ENCODE assay signal across 9 cellular contexts in the genomic region with DNA sequence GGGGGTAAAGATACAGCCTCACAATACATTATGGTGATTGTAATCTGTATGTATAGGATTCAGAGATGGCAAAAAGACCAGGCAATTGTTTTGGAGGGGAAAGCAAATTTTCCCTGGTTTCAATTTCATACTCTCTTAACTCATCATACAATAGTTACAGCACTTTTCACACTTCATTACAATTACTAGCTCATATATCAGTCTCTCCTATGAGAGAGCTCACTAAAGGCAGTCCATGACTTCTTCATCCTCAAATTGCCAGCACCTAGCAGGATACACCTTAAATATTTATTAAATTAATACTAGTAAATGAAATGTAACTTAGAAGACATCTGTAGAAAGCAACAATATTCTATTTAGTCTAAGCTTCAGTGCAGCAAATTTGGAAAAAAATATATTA. TPM values are rescaled to one million over a fixed set of nuclear protein-coding genes. Genes with fewer than 3 reads are reported as not detected.
DNase-seq lines count a peak whose midpoint lies in the region; ATAC-seq and TF ChIP-seq lines count a peak whose summit lies in the region.
"Had no signal": no experiment of that assay in that cellular context is flagged by ENCODE, and none has a peak within 500 bp of the region (broad histone marks: within the 10 kb centered on the region; RNA-seq: fewer than 3 reads in every experiment).

No MANE protein-coding gene starts in this region.

- peaks cover 0 to 4% of the 10 kb centered on the region in 2 experiments for H3K4me1 ChIP-seq in trophoblast cell (ENCODE audit: control insufficient read depth in 1 of 2, insufficient read depth in 2 of 2, low read length in 2 of 2)
- peaks cover 10% of the 10 kb centered on the region for H3K4me1 ChIP-seq in effector memory CD4-positive, alpha-beta T cell (ENCODE audit: control insufficient read depth, insufficient read depth, low read length, poor library complexity, severe bottlenecking)

- H3K27me3 Mint-ChIP-seq in CD14-positive monocyte (ENCODE audit: low read depth in 3 of 3) (no peaks in the 10 kb centered on the region), HFFc6 (ENCODE audit: insufficient read depth) (no peaks in the 10 kb centered on the region; the same call in none of the 2 replicates)
- H3K27me3 Mint-ChIP-seq in effector memory CD8-positive, alpha-beta T cell, result no peaks in the 10 kb centered on the region

- no peak for TF ChIP-seq CTCF in CD14-positive monocyte (IDR thresholded peaks at IDR 0.05)
- no peak for TF ChIP-seq CTCF in HFFc6 (IDR thresholded peaks at IDR 0.05)

- peak overlapping the region; percentile 75 for H3K4ac ChIP-seq in trophoblast cell (ENCODE audit: low read depth, low read length)

- intact Hi-C loops in CD14-positive monocyte (cut with micrococcal nuclease), result loop anchor here (5.0 kb wide), 4 partner anchors 101 to 206 kb away; no protein-coding TSS in a partner anchor

- no peaks in the 10 kb centered on the region for H3K9me3 Mint-ChIP-seq in CD14-positive monocyte
- H3K9me3 Mint-ChIP-seq in HFFc6, result no peaks in the 10 kb centered on the region
- no peaks in the 10 kb centered on the region for H3K9me3 Mint-ChIP-seq in effector memory CD8-positive, alpha-beta T cell

- H3K23ac ChIP-seq in trophoblast cell (ENCODE audit: low read length), result no peak overlapping the region

- no peaks in the 10 kb centered on the region for H3K9me3 ChIP-seq in trophoblast cell (ENCODE audit: insufficient read depth, low read depth, low read length)
- no peaks in the 10 kb centered on the region for H3K9me3 ChIP-seq in effector memory CD4-positive, alpha-beta T cell (ENCODE audit: control insufficient read depth, low read length)

- H2AFZ ChIP-seq in trophoblast cell (ENCODE audit: insufficient read depth, low read length, poor library complexity), result no peak overlapping the region

- no peak overlapping the region for H4K12ac ChIP-seq in trophoblast cell (ENCODE audit: low read depth, low read length)

- no peak overlapping the region for H3K4me3 Mint-ChIP-seq in CD14-positive monocyte
- H3K4me3 Mint-ChIP-seq in HFFc6, result peak overlapping the region; percentile 60; the same call in 1 of the 2 replicates
- H3K4me3 Mint-ChIP-seq in effector memory CD8-positive, alpha-beta T cell, result no peak overlapping the region

- peaks cover 18 to 44% of the 10 kb centered on the region in 2 donors for H3K36me3 Mint-ChIP-seq in CD14-positive monocyte
- peaks cover 4% of the 10 kb centered on the region; the same call in 1 of the 2 replicates for H3K36me3 Mint-ChIP-seq in HFFc6 (ENCODE audit: low read depth)
- H3K36me3 Mint-ChIP-seq in effector memory CD8-positive, alpha-beta T cell (ENCODE audit: insufficient read depth), result peaks cover 21% of the 10 kb centered on the region

- no peak overlapping the region for H3K4me3 ChIP-seq in trophoblast cell (ENCODE audit: low read depth, low read length)
- H3K4me3 ChIP-seq in effector memory CD4-positive, alpha-beta T cell (ENCODE audit: insufficient read depth, low read depth, low read length, poor library complexity, severe bottlenecking), result no peak overlapping the region

- no peak overlapping the region for H4K8ac ChIP-seq in trophoblast cell (ENCODE audit: low read depth, low read length)

- no peak overlapping the region for H2BK5ac ChIP-seq in trophoblast cell (ENCODE audit: low read depth, low read length, poor library complexity)

- no peak for ATAC-seq in effector memory CD8-positive, alpha-beta T cell (replicated peaks)
- ATAC-seq in GM18519 (IDR thresholded peaks at IDR 0.05; ENCODE audit: low FRiP score, unreplicated experiment), result no peak

- H3K9ac ChIP-seq in trophoblast cell (ENCODE audit: low read length), result no peak overlapping the region

- H3K27me3 ChIP-seq in trophoblast cell (ENCODE audit: insufficient read depth, low read length), result no peaks in the 10 kb centered on the region
- no peaks in the 10 kb centered on the region for H3K27me3 ChIP-seq in effector memory CD4-positive, alpha-beta T cell (replicated peaks; ENCODE audit: control insufficient read depth, insufficient read depth, low read length, poor library complexity, severe bottlenecking)

- H3K79me1 ChIP-seq in trophoblast cell (ENCODE audit: low read length), result no peaks in the 10 kb centered on the region

- H3K4me1 Mint-ChIP-seq in CD14-positive monocyte, result peaks cover 51% of the 10 kb centered on the region
- peaks cover 61% of the 10 kb centered on the region for H3K4me1 Mint-ChIP-seq in HFFc6 (ENCODE audit: low read depth)
- H3K4me1 Mint-ChIP-seq in effector memory CD8-positive, alpha-beta T cell (ENCODE audit: low read depth in 2 of 2), result peaks cover 45 to 64% of the 10 kb centered on the region in 2 donors

- H3K27ac ChIP-seq in trophoblast cell (ENCODE audit: low read depth, low read length), result no peak overlapping the region
- H3K27ac ChIP-seq in effector memory CD4-positive, alpha-beta T cell (ENCODE audit: insufficient read depth, low read length, poor library complexity, severe bottlenecking), result no peak overlapping the region

- H3K27ac Mint-ChIP-seq in CD14-positive monocyte (peak overlapping the region in 5 of 7 donors; percentile 8 to 70 (median 33)), HFFc6 (peak overlapping the region; percentile 60)
- peak overlapping the region; percentile 45 to 88 for H3K27ac Mint-ChIP-seq in effector memory CD8-positive, alpha-beta T cell

- no peak overlapping the region for H3K4me2 ChIP-seq in trophoblast cell (ENCODE audit: low read length)

- H3K14ac ChIP-seq in trophoblast cell (ENCODE audit: low read length), result no peak overlapping the region

- H2BK120ac ChIP-seq in trophoblast cell (ENCODE audit: insufficient read depth, low read length, poor library complexity), result no peak overlapping the region

- H4K91ac ChIP-seq in trophoblast cell (ENCODE audit: low read depth, low read length), result no peak overlapping the region

- H3K18ac ChIP-seq in trophoblast cell (ENCODE audit: low read length), result no peak overlapping the region

- H3K79me2 ChIP-seq in trophoblast cell (ENCODE audit: control insufficient read depth, insufficient read depth, low read length, poor library complexity), result peaks cover 9% of the 10 kb centered on the region

- DNase-seq in CD14-positive monocyte (ENCODE audit: low spot score) (no peak), HFFc6 (no peak), trophoblast cell (no peak), HT-29 (ENCODE audit: low spot score) (no peak), germinal center (ENCODE audit: low spot score) (no peak)
- DNase-seq in effector memory CD8-positive, alpha-beta T cell, result no peak
- no peak for DNase-seq in effector memory CD4-positive, alpha-beta T cell
- DNase-seq: NCI-H510A had no signal

- H3K36me3 ChIP-seq in trophoblast cell (ENCODE audit: control insufficient read depth in 1 of 2, insufficient read depth in 2 of 2, low read length in 2 of 2), result peaks cover 0 to 4% of the 10 kb centered on the region in 2 experiments
- no peaks in the 10 kb centered on the region for H3K36me3 ChIP-seq in effector memory CD4-positive, alpha-beta T cell (ENCODE audit: control insufficient read depth, insufficient read depth, low read length)

- H2AK5ac ChIP-seq in trophoblast cell (ENCODE audit: low read length), result no peak overlapping the region

- no peak overlapping the region for H2BK12ac ChIP-seq in trophoblast cell (ENCODE audit: low read length)

RNA-seq across cellular contexts. Expression of a gene that starts 28.0 kb away (rescaled TPM):
- 10 to 100 TPM; 62.4 to 81.0 TPM for polyA plus RNA-seq in CD14-positive monocyte
- total RNA-seq in HFFc6 (2021; fragmentation: NEBNext Ultra II Directional; extraction: Animal tissue kit (Norgen Biotek cat#: 25700)), result 100 to 1,000 TPM; 193 to 267 (median 244) TPM
- polyA plus RNA-seq in trophoblast cell (2013), result 195 and 196 TPM in 2 replicates
- 90.4 and 93.6 TPM in 2 replicates for total RNA-seq in HT-29 (2014; rRNA removed; shearing (Covaris generic))
